In genomic region chr16:83948914-83949723, GRCh38 we compare ENCODE assay signal across 1 cellular context.
TF ChIP-seq lines count a peak whose summit lies in the region.

No MANE protein-coding gene starts in this region.

TF ChIP-seq in HepG2, 621 proteins besides CTCF, POLR2A, EP300 and RAD21 (continued from another document and continues in another):
- TF ChIP-seq REST (IDR thresholded peaks at IDR 0.05; ENCODE audit: borderline replicate concordance in 1 of 2, low read depth in 1 of 2, low read length in 2 of 2) (peak in 1 of 2 experiments; percentile 50; a peak in 1 of 4 replicates), ZNF335 (CRISPR knock-in tag; IDR thresholded peaks at IDR 0.05) (0 out of 2 replicates have a peak, but pooled peaks have one; percentile 40), ZNF576 (CRISPR knock-in tag; IDR thresholded peaks at IDR 0.05) (no peak), ZNF101 (CRISPR knock-in tag; IDR thresholded peaks at IDR 0.05; ENCODE audit: borderline replicate concordance, low read depth) (no peak), MTA1 (CRISPR knock-in tag; IDR thresholded peaks at IDR 0.05; ENCODE audit: borderline replicate concordance) (peak; percentile 81), ZNF644 (CRISPR knock-in tag; IDR thresholded peaks at IDR 0.05; ENCODE audit: low read depth) (peak; percentile 58; the same call in 1 of the 2 replicates), KLF11 (CRISPR knock-in tag; IDR thresholded peaks at IDR 0.05) (no peak), XRCC5 (optimal IDR thresholded peaks at IDR 0.05; ENCODE audit: low read length) (no peak), SRSF9 (IDR thresholded peaks at IDR 0.05; ENCODE audit: borderline replicate concordance, insufficient read depth, low read depth, low read length, poor library complexity, severe bottlenecking) (no peak), THRA (CRISPR knock-in tag; IDR thresholded peaks at IDR 0.05; ENCODE audit: borderline replicate concordance) (peak; percentile 90; the same call in 1 of the 2 replicates), ELF1 (CRISPR knock-in tag; IDR thresholded peaks at IDR 0.05) (0 out of 2 replicates have a peak, but pooled peaks have one; percentile 15), NONO (IDR thresholded peaks at IDR 0.05) (no peak), NONO (CRISPR knock-in tag; conservative IDR thresholded peaks at IDR 0.05) (no peak; the same call in 1 of the 2 replicates), FOXK1 (CRISPR knock-in tag; IDR thresholded peaks at IDR 0.05; ENCODE audit: borderline replicate concordance, low read depth) (peak; percentile 95; the same call in 1 of the 2 replicates), ZNF720 (CRISPR knock-in tag; IDR thresholded peaks at IDR 0.05) (no peak), PRMT3 (CRISPR knock-in tag; IDR thresholded peaks at IDR 0.05; ENCODE audit: borderline replicate concordance, low read depth) (no peak), PBX3 (CRISPR knock-in tag; IDR thresholded peaks at IDR 0.05; ENCODE audit: borderline replicate concordance) (no peak), RNF2 (conservative IDR thresholded peaks at IDR 0.05; ENCODE audit: low read depth) (no peak), GRHL1 (CRISPR knock-in tag; conservative IDR thresholded peaks at IDR 0.05) (no peak), ZNF430 (CRISPR knock-in tag; IDR thresholded peaks at IDR 0.05) (no peak), HNF1B (CRISPR knock-in tag; IDR thresholded peaks at IDR 0.05) (peak; percentile 84), E2F2 (CRISPR knock-in tag; IDR thresholded peaks at IDR 0.05; ENCODE audit: borderline replicate concordance) (no peak), U2AF2 (IDR thresholded peaks at IDR 0.05; ENCODE audit: low read depth, low read length) (no peak), ZNF773 (CRISPR knock-in tag; IDR thresholded peaks at IDR 0.05; ENCODE audit: borderline replicate concordance) (no peak), MAX (IDR thresholded peaks at IDR 0.05) (peak; percentile 46), GLMP (CRISPR knock-in tag; IDR thresholded peaks at IDR 0.05; ENCODE audit: borderline replicate concordance) (no peak), RXRB (CRISPR knock-in tag; IDR thresholded peaks at IDR 0.05; ENCODE audit: borderline replicate concordance) (peak; percentile 97), SIN3B (IDR thresholded peaks at IDR 0.05; ENCODE audit: low read length) (no peak), ZBTB14 (CRISPR knock-in tag; IDR thresholded peaks at IDR 0.05) (no peak), HNF4A (CRISPR knock-in tag; IDR thresholded peaks at IDR 0.05) (peak; percentile 97), ASH2L (IDR thresholded peaks at IDR 0.05; ENCODE audit: insufficient read length, low read depth, low read length) (peak; percentile 22), MIER3 (CRISPR knock-in tag; IDR thresholded peaks at IDR 0.05; ENCODE audit: borderline replicate concordance) (peak; percentile 72; the same call in 1 of the 2 replicates), CEBPB (IDR thresholded peaks at IDR 0.05; ENCODE audit: borderline replicate concordance, low read depth, low read length) (no peak), BRF2 (CRISPR knock-in tag; IDR thresholded peaks at IDR 0.05) (no peak), SP5 (CRISPR knock-in tag; IDR thresholded peaks at IDR 0.05; ENCODE audit: borderline replicate concordance, low read depth) (peak; percentile 78), FOXP1 (IDR thresholded peaks at IDR 0.05) (no peak), FOXP1 (CRISPR knock-in tag; IDR thresholded peaks at IDR 0.05) (peak; percentile 97), ZNF639 (CRISPR knock-in tag; conservative IDR thresholded peaks at IDR 0.05) (no peak), MIXL1 (CRISPR knock-in tag; IDR thresholded peaks at IDR 0.05) (peak; percentile 50; the same call in 1 of the 2 replicates), ZNF615 (CRISPR knock-in tag; IDR thresholded peaks at IDR 0.05; ENCODE audit: borderline replicate concordance) (no peak), GFI1 (CRISPR knock-in tag; IDR thresholded peaks at IDR 0.05; ENCODE audit: borderline replicate concordance) (peak; percentile 75), CREM (IDR thresholded peaks at IDR 0.05) (peak; percentile 82), CREM (CRISPR knock-in tag; IDR thresholded peaks at IDR 0.05) (no peak)
